In genomic region chrX:49912866-49913265, GRCh38 we compare ENCODE assay signal across 17 cellular contexts. TPM values are rescaled to one million over a fixed set of nuclear protein-coding genes. Genes with fewer than 3 reads are reported as not detected.
DNase-seq lines count a peak whose midpoint lies in the region; ATAC-seq and TF ChIP-seq lines count a peak whose summit lies in the region.
"Had no signal": no experiment of that assay in that cellular context is flagged by ENCODE, and none has a peak within 500 bp of the region (broad histone marks: within the 10 kb centered on the region; RNA-seq: fewer than 3 reads in every experiment).

No MANE protein-coding gene starts in this region.

- TF ChIP-seq RAD21 in IMR-90 (IDR thresholded peaks at IDR 0.05; ENCODE audit: low read length), result no peak

- no peak overlapping the region for H2AK5ac ChIP-seq in IMR-90 (ENCODE audit: low read depth, low read length)

- no peak overlapping the region for H2BK120ac ChIP-seq in IMR-90 (ENCODE audit: low read depth, low read length)

- no peak overlapping the region for H3K56ac ChIP-seq in IMR-90 (ENCODE audit: extremely low read depth, insufficient read depth, low read length)

- H4K20me1 ChIP-seq in IMR-90 (ENCODE audit: insufficient read depth, low read length), result no peaks in the 10 kb centered on the region

- H3K36me3 ChIP-seq in HEK293 (ENCODE audit: control insufficient read depth in 2 of 2, insufficient read depth in 1 of 2, low read length in 2 of 2) (no peaks in the 10 kb centered on the region), IMR-90 (ENCODE audit: control insufficient read depth, insufficient read depth, low read length) (no peaks in the 10 kb centered on the region), left lung (no peaks in the 10 kb centered on the region)

- H2BK5ac ChIP-seq in IMR-90 (ENCODE audit: low read depth, low read length, poor library complexity, severe bottlenecking), result no peak overlapping the region

- H3K27me3 ChIP-seq in IMR-90 (ENCODE audit: control insufficient read depth, insufficient read depth, low read length) (peaks cover 16% of the 10 kb centered on the region), left lung (peaks cover 0 to 6% of the 10 kb centered on the region in 2 donors)

- no peak for TF ChIP-seq CTCF in HEK293 (tag by site-specific recombination; IDR thresholded peaks at IDR 0.05)
- no peak for TF ChIP-seq CTCF in IMR-90 (conservative IDR thresholded peaks at IDR 0.05; ENCODE audit: low read depth, low read length)
- no peak for TF ChIP-seq CTCF in left lung (IDR thresholded peaks at IDR 0.05)

- no peak overlapping the region for H3K4me3 ChIP-seq in HEK293 (ENCODE audit: low read depth, low read length)
- no peak overlapping the region for H3K4me3 ChIP-seq in IMR-90 (ENCODE audit: insufficient read depth, low read depth, low read length)
- no peak overlapping the region for H3K4me3 ChIP-seq in left lung
- H3K4me3 ChIP-seq: GM12878, GM23248 had no signal

- POLR2A ChIA-PET in HEK293 (lab: Yijun Ruan, JAX) (no interaction called here), IMR-90 (lab: Charles Lee; ENCODE audit: unreplicated experiment) (no interaction called here)

- H2BK20ac ChIP-seq in IMR-90 (ENCODE audit: low read depth, low read length), result no peak overlapping the region

- no peak for TF ChIP-seq POLR2A in IMR-90 (IDR thresholded peaks at IDR 0.05; ENCODE audit: low read depth, low read length)

- CTCF ChIA-PET in HEK293 (lab: Yijun Ruan, JAX), result interaction anchor here (0.7 to 2.0 kb wide), 2 partner anchors 29 to 704 kb away, joined by 3 to 8 read pairs; no protein-coding TSS in a partner anchor
- CTCF ChIA-PET in IMR-90 (lab: Yijun Ruan, JAX), result no interaction called here

- in situ Hi-C loops in IMR-90 (cut with MboI; ENCODE audit: low sequenced_read_pairs), result loop anchor here (25.0 kb wide), 1 partner anchor 674 kb away; no protein-coding TSS in a partner anchor

- no peaks in the 10 kb centered on the region for H3K9me1 ChIP-seq in IMR-90 (ENCODE audit: insufficient read depth, low read length)

- H3K4me1 ChIP-seq in HEK293 (ENCODE audit: control insufficient read depth, insufficient read depth, low read length), result no peaks in the 10 kb centered on the region
- no peaks in the 10 kb centered on the region for H3K4me1 ChIP-seq in IMR-90 (ENCODE audit: control insufficient read depth, insufficient read depth, low read length)
- H3K4me1 ChIP-seq in left lung, result no peaks in the 10 kb centered on the region

- DNase-seq in IMR-90, result peak; percentile 1
- DNase-seq in left lung, result no peak
- DNase-seq in activated CD4-positive, alpha-beta T cell treated with anti-CD3 and anti-CD28 coated beads for 4 hours, result no peak
- DNase-seq in inferior parietal cortex (ENCODE audit: extremely low spot score), result no peak
- DNase-seq: C1 segment of cervical spinal cord; Calu3; CD4-positive, alpha-beta memory T cell; COR-L47; DMS79; EL; GDM1; GM23248; H7; HCEC 1CT had no signal

- H3K18ac ChIP-seq in IMR-90 (ENCODE audit: low read depth, low read length), result no peak overlapping the region

- H2AK9ac ChIP-seq in IMR-90 (replicated peaks; ENCODE audit: low read depth, low read length, poor library complexity), result no peak overlapping the region

- no peak overlapping the region for H4K91ac ChIP-seq in IMR-90 (ENCODE audit: insufficient read depth, low read depth, low read length)

- H3K23ac ChIP-seq in IMR-90 (ENCODE audit: low read depth, low read length), result no peak overlapping the region

- H3K4me2 ChIP-seq in IMR-90 (ENCODE audit: low read depth, low read length), result no peak overlapping the region

- no peak overlapping the region for H2BK15ac ChIP-seq in IMR-90 (ENCODE audit: low read depth, low read length)

- no TSS peak for BruUV-seq in IMR-90 (replicated peaks; lab: Mats Ljungman, UMichigan)

- H3K9me3 ChIP-seq in HEK293 (ENCODE audit: control insufficient read depth, insufficient read depth, low read depth, low read length), result no peaks in the 10 kb centered on the region
- no peaks in the 10 kb centered on the region for H3K9me3 ChIP-seq in IMR-90 (ENCODE audit: control insufficient read depth, insufficient read depth, low read length)
- no peaks in the 10 kb centered on the region for H3K9me3 ChIP-seq in left lung

- WGBS in IMR-90 (ENCODE audit: extremely low coverage in 2 of 2, insufficient read length in 1 of 2), 2 experiments, result 26% methylated on average over 3 of the region's 3 CpGs; no CpG with 5 or more reads in 1 of the 2 experiments

- dilution Hi-C loops in IMR-90 (cut with HindIII; ENCODE audit: low sequenced_read_pairs, unreplicated experiment), result no loop called here

- H3K79me1 ChIP-seq in IMR-90 (ENCODE audit: low read depth in 1 of 2, low read length in 2 of 2), result no peaks in the 10 kb centered on the region

- no peak overlapping the region for H2AFZ ChIP-seq in IMR-90 (replicated peaks; ENCODE audit: low read length, poor library complexity)
- H2AFZ ChIP-seq: GM23248 had no signal

- no peak overlapping the region for H4K5ac ChIP-seq in IMR-90 (ENCODE audit: low read depth, low read length)

- H3K14ac ChIP-seq in IMR-90 (replicated peaks; ENCODE audit: low read depth, low read length), result no peak overlapping the region

- no peak overlapping the region for H4K8ac ChIP-seq in IMR-90 (ENCODE audit: low read depth in 2 of 2, low read length in 2 of 2)

- H3K9ac ChIP-seq in IMR-90 (ENCODE audit: low read depth, low read length), result no peak overlapping the region
- H3K9ac ChIP-seq: GM23248 had no signal

- ATAC-seq in IMR-90 (ENCODE audit: low read depth) (no peak), left lung (peak; percentile 9), HG02623 (IDR thresholded peaks at IDR 0.05; ENCODE audit: unreplicated experiment) (no peak)
- ATAC-seq: GM12878 had no signal

- intact Hi-C loops in IMR-90 (cut with micrococcal nuclease), result loop anchor here (10.0 kb wide), 1 partner anchor 782 kb away; no protein-coding TSS in a partner anchor
- intact Hi-C loops in left lung (cut with DNase I), result no loop called here

- no peak overlapping the region for H3K27ac ChIP-seq in HEK293 (ENCODE audit: extremely low read depth, low read depth, low read length)
- no peak overlapping the region for H3K27ac ChIP-seq in IMR-90 (ENCODE audit: insufficient read depth, low read length)
- H3K27ac ChIP-seq in left lung, result no peak overlapping the region
- H3K27ac ChIP-seq: GM23248 had no signal

- H3K4ac ChIP-seq in IMR-90 (ENCODE audit: low read depth, low read length), result no peak overlapping the region

TF ChIP-seq in HEK293, 187 proteins besides CTCF, POLR2A, EP300 and RAD21:
- no peak for TF ChIP-seq ZSCAN4 (tag by site-specific recombination; IDR thresholded peaks at IDR 0.05)
- peak; percentile 87 for TF ChIP-seq PRDM1 (tag by site-specific recombination; IDR thresholded peaks at IDR 0.05)
- TF ChIP-seq ZNF391 (tag by site-specific recombination; IDR thresholded peaks at IDR 0.05; ENCODE audit: borderline replicate concordance, low read depth), result no peak
TF ChIP-seq in HEK293: peak in this region for 1.

TF ChIP-seq in IMR-90, 13 proteins besides CTCF, POLR2A, EP300 and RAD21:
- no peak for TF ChIP-seq MAZ (IDR thresholded peaks at IDR 0.05; ENCODE audit: borderline replicate concordance, low read depth, low read length)
- TF ChIP-seq MAFK (IDR thresholded peaks at IDR 0.05; ENCODE audit: low read depth, low read length), result no peak
- TF ChIP-seq ELK1 (IDR thresholded peaks at IDR 0.05; ENCODE audit: borderline replicate concordance, low read depth, low read length), result no peak
- no peak for TF ChIP-seq SMC3 (IDR thresholded peaks at IDR 0.05; ENCODE audit: low read depth, low read length)
- TF ChIP-seq CHD1 (IDR thresholded peaks at IDR 0.05; ENCODE audit: low read depth, low read length), result no peak
- no peak for TF ChIP-seq BHLHE40 (IDR thresholded peaks at IDR 0.05; ENCODE audit: low read depth, low read length)
- no peak for TF ChIP-seq CEBPB (IDR thresholded peaks at IDR 0.05; ENCODE audit: low read depth, low read length)
- no peak for TF ChIP-seq USF2 (IDR thresholded peaks at IDR 0.05; ENCODE audit: low read depth, low read length)

RNA-seq across cellular contexts. Expression of gene CLCN5, which starts 9.5 kb away (rescaled TPM):
- total RNA-seq in IMR-90 (2012; rRNA removed) (5.8 and 5.9 TPM in 2 replicates), left lung (10 to 100 TPM; 14.5 to 19.5 TPM)
- polyA plus RNA-seq in IMR-90 (2012; rRNA removed), result 1.3 and 1.4 TPM in 2 replicates
- polyA plus RNA-seq in IMR-90 (2012; cell fraction: cytosol; rRNA removed), result 0.45 and 0.74 TPM in 2 replicates
- polyA plus RNA-seq in IMR-90 (2012; cell fraction: nucleus; rRNA removed; ENCODE audit: low replicate concordance), result 0.63 and 2.5 TPM in 2 replicates

RNA-seq across cellular contexts. Expression of gene USP27X, which starts 33.6 kb away (rescaled TPM):
- total RNA-seq in IMR-90 (2012; rRNA removed) (3.6 and 6.3 TPM in 2 replicates), left lung (1 to 10 TPM; 3.4 to 3.5 TPM)
- polyA plus RNA-seq in IMR-90 (2012; rRNA removed), result 2.3 and 2.7 TPM in 2 replicates
- 1.1 and 1.4 TPM in 2 replicates for polyA plus RNA-seq in IMR-90 (2012; cell fraction: cytosol; rRNA removed)
- polyA plus RNA-seq in IMR-90 (2012; cell fraction: nucleus; rRNA removed; ENCODE audit: low replicate concordance), result 0.28 and 0.57 TPM in 2 replicates
